ENCODE assay signal across 1 cellular context in the genomic region with DNA sequence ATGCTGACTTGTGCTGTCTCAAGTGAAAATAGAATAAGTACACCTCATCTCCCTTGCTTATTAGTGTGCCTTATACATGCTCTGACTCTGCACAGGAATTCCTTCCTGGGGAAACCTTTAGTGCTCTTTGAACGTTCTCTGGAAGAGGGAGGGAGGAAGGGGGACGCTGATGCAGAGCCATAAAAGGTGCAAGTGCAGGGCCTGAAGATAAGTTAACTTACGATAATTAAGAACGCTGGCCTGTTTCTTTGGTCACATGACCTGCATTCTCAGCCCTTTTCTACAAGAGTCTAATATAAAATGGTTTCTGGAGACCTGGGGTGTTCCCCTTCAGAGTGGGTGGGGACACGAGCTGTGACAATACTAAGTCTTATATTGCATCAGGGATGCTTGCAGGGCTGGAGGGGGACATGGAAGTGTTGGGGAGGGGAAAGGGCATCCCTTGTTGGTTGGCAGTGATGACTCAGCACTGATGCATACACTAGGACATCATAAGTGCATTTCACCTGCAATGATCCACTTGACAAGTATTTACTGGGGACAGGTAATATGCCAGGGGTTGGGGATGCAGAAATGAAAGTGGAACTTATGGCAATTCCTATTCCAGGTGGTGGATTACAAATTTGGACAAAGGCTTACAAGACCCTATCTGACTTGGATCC.
TF ChIP-seq lines count a peak whose summit lies in the region.

No MANE protein-coding gene starts in this region.

TF ChIP-seq in SK-N-SH, 30 proteins besides CTCF, POLR2A, EP300 and RAD21 (continued from another document):
- TF ChIP-seq FOSL2 (IDR thresholded peaks at IDR 0.05; ENCODE audit: borderline replicate concordance, low read depth) (no peak), RCOR1 (IDR thresholded peaks at IDR 0.05; ENCODE audit: low read length) (no peak), JUND (IDR thresholded peaks at IDR 0.05) (no peak), NFIC (IDR thresholded peaks at IDR 0.05; ENCODE audit: borderline replicate concordance) (no peak), CHD2 (IDR thresholded peaks at IDR 0.05; ENCODE audit: low read length, partially characterized antibody) (no peak), NRF1 (IDR thresholded peaks at IDR 0.05; ENCODE audit: low read depth, low read length) (no peak), FOXJ3 (CRISPR knock-in tag; IDR thresholded peaks at IDR 0.05) (no peak), RFX5 (IDR thresholded peaks at IDR 0.05; ENCODE audit: low read length) (no peak), YY1 (IDR thresholded peaks at IDR 0.05; ENCODE audit: low read depth) (no peak)
- TF ChIP-seq, protein P1, sequence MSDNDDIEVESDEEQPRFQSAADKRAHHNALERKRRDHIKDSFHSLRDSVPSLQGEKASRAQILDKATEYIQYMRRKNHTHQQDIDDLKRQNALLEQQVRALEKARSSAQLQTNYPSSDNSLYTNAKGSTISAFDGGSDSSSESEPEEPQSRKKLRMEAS (IDR thresholded peaks at IDR 0.05; ENCODE audit: low read depth) = no peak
- TF ChIP-seq, protein P2, sequence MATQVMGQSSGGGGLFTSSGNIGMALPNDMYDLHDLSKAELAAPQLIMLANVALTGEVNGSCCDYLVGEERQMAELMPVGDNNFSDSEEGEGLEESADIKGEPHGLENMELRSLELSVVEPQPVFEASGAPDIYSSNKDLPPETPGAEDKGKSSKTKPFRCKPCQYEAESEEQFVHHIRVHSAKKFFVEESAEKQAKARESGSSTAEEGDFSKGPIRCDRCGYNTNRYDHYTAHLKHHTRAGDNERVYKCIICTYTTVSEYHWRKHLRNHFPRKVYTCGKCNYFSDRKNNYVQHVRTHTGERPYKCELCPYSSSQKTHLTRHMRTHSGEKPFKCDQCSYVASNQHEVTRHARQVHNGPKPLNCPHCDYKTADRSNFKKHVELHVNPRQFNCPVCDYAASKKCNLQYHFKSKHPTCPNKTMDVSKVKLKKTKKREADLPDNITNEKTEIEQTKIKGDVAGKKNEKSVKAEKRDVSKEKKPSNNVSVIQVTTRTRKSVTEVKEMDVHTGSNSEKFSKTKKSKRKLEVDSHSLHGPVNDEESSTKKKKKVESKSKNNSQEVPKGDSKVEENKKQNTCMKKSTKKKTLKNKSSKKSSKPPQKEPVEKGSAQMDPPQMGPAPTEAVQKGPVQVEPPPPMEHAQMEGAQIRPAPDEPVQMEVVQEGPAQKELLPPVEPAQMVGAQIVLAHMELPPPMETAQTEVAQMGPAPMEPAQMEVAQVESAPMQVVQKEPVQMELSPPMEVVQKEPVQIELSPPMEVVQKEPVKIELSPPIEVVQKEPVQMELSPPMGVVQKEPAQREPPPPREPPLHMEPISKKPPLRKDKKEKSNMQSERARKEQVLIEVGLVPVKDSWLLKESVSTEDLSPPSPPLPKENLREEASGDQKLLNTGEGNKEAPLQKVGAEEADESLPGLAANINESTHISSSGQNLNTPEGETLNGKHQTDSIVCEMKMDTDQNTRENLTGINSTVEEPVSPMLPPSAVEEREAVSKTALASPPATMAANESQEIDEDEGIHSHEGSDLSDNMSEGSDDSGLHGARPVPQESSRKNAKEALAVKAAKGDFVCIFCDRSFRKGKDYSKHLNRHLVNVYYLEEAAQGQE (IDR thresholded peaks at IDR 0.05; ENCODE audit: low read depth, low read length) = no peak
- TF ChIP-seq, protein P3, sequence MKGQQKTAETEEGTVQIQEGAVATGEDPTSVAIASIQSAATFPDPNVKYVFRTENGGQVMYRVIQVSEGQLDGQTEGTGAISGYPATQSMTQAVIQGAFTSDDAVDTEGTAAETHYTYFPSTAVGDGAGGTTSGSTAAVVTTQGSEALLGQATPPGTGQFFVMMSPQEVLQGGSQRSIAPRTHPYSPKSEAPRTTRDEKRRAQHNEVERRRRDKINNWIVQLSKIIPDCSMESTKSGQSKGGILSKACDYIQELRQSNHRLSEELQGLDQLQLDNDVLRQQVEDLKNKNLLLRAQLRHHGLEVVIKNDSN (IDR thresholded peaks at IDR 0.05; ENCODE audit: borderline replicate concordance, low read depth) = no peak
- TF ChIP-seq, protein P4, sequence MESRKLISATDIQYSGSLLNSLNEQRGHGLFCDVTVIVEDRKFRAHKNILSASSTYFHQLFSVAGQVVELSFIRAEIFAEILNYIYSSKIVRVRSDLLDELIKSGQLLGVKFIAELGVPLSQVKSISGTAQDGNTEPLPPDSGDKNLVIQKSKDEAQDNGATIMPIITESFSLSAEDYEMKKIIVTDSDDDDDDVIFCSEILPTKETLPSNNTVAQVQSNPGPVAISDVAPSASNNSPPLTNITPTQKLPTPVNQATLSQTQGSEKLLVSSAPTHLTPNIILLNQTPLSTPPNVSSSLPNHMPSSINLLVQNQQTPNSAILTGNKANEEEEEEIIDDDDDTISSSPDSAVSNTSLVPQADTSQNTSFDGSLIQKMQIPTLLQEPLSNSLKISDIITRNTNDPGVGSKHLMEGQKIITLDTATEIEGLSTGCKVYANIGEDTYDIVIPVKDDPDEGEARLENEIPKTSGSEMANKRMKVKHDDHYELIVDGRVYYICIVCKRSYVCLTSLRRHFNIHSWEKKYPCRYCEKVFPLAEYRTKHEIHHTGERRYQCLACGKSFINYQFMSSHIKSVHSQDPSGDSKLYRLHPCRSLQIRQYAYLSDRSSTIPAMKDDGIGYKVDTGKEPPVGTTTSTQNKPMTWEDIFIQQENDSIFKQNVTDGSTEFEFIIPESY (IDR thresholded peaks at IDR 0.05; ENCODE audit: borderline replicate concordance, low read depth) = no peak
